In genomic region chr3:23760871-23761373, GRCh38 we compare ENCODE assay signal across 9 cellular contexts. TPM values are rescaled to one million over a fixed set of nuclear protein-coding genes. Genes with fewer than 3 reads are reported as not detected.
DNase-seq lines count a peak whose midpoint lies in the region; ATAC-seq and FAIRE-seq lines count a peak whose summit lies in the region.
"Had no signal": no experiment of that assay in that cellular context is flagged by ENCODE, and none has a peak within 500 bp of the region (broad histone marks: within the 10 kb centered on the region; RNA-seq: fewer than 3 reads in every experiment).

No MANE protein-coding gene starts in this region.

- H3K4me3 ChIP-seq in small intestine (ENCODE audit: low read depth in 1 of 2, low read length in 2 of 2): no peak overlapping the region
- H3K4me3 ChIP-seq: SJCRH30 had no signal

- H3K27ac ChIP-seq in small intestine (ENCODE audit: low read depth in 1 of 2, low read length in 1 of 2): no peak overlapping the region
- H3K27ac ChIP-seq: SJCRH30 had no signal

- ATAC-seq in GM18517 (IDR thresholded peaks at IDR 0.05; ENCODE audit: unreplicated experiment) (peak; percentile 44), GM21528 (IDR thresholded peaks at IDR 0.05; ENCODE audit: low FRiP score, unreplicated experiment) (peak; percentile 47), HG03457 (IDR thresholded peaks at IDR 0.05; ENCODE audit: unreplicated experiment) (peak; percentile 38), esophagus mucosa (peak; percentile 38), HG03469 (IDR thresholded peaks at IDR 0.05; ENCODE audit: unreplicated experiment) (no peak)

- DNase-seq in SK-N-DZ (ENCODE audit: low spot score) (no peak), small intestine (no peak), NCI-H446 (lab: John Stamatoyannopoulos, UW) (no peak)

- WGBS in small intestine, 3 donors: 63 to 81% (median 72%) methylated on average over 7 of the region's 7 CpGs

- H3K4me1 ChIP-seq in small intestine (ENCODE audit: control insufficient read depth in 2 of 2, insufficient read depth in 1 of 2, low read depth in 1 of 2, low read length in 1 of 2): no peaks in the 10 kb centered on the region
- H3K4me1 ChIP-seq: SJCRH30 had no signal

- no peak for FAIRE-seq in small intestine (lab: Jason Lieb, UNC)

- H3K9me3 ChIP-seq in small intestine (ENCODE audit: control insufficient read depth, low read depth): no peaks in the 10 kb centered on the region
- H3K9me3 ChIP-seq: SJCRH30 had no signal

- no peaks in the 10 kb centered on the region for H3K36me3 ChIP-seq in small intestine (ENCODE audit: control insufficient read depth in 2 of 2, insufficient read depth in 2 of 2, low read length in 2 of 2)
- H3K36me3 ChIP-seq: SJCRH30 had no signal

- H3K27me3 ChIP-seq in small intestine (ENCODE audit: control insufficient read depth in 2 of 2, insufficient read depth in 2 of 2, low read length in 2 of 2): no peaks in the 10 kb centered on the region
- H3K27me3 ChIP-seq: SJCRH30 had no signal

RNA-seq across cellular contexts. Expression of gene UBE2E1, which starts 44.8 kb away (rescaled TPM):
- total RNA-seq in esophagus mucosa: 96.6 TPM
- polyA plus RNA-seq in SK-N-DZ (2014; cell fraction: cytosol; rRNA removed): 161 and 178 TPM in 2 replicates
- 128 and 165 TPM in 2 replicates for polyA plus RNA-seq in SK-N-DZ (2014; cell fraction: nucleus; rRNA removed)
- polyA plus RNA-seq in small intestine: 10 to 100 TPM; 52.4 to 81.2 (median 55.7) TPM
